In the genomic region with DNA sequence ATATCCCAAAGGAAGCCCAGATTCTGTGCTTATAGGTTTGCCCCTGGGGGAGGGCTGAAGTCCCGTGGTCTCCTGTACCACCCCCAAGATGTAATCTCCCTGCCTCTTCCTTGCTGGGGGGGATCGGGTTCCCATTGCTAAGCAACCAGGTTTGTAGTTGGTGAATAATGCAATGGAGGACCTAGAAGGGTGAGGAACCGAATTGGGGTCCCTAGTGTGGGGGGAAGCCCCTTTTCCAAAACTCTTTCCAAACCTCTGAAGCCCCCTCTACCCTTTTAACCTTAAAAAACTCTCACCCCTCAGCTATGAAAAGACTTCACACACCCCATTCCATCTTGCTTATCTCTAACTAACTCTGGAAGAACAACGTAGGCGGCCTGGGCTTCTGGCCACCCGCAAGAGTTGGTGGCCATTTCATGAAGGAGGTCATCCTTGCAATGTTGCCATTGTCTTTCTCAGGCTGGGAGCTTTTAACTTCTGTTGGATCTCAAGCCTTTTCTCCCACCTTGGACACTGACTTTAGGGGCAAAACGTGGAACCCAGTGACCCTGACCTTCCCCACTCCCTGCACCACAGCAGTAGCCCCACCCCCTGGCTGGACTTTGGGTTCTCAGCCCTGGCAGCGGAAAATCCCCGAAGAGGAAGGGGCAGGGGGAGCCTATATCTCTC, we compare ENCODE assay signal across 1 cellular context.
TF ChIP-seq lines count a peak whose summit lies in the region.

No MANE protein-coding gene starts in this region.

TF ChIP-seq in GM23338, 12 proteins besides CTCF, POLR2A, EP300 and RAD21 (continued from another document):
- TF ChIP-seq ZNF114 (CRISPR knock-in tag; IDR thresholded peaks at IDR 0.05) (no peak), EZH2phosphoT487 (IDR thresholded peaks at IDR 0.05; ENCODE audit: unreplicated experiment) (no peak), CREB1 (CRISPR knock-in tag; IDR thresholded peaks at IDR 0.05; ENCODE audit: low read depth) (no peak), POLR2AphosphoS5 (IDR thresholded peaks at IDR 0.05; ENCODE audit: low read depth) (no peak), JUNB (IDR thresholded peaks at IDR 0.05; ENCODE audit: unreplicated experiment) (no peak), ZNF331 (CRISPR knock-in tag; IDR thresholded peaks at IDR 0.05; ENCODE audit: low read depth) (no peak), NANOG (IDR thresholded peaks at IDR 0.05; ENCODE audit: borderline replicate concordance) (no peak)
- TF ChIP-seq, protein P1, sequence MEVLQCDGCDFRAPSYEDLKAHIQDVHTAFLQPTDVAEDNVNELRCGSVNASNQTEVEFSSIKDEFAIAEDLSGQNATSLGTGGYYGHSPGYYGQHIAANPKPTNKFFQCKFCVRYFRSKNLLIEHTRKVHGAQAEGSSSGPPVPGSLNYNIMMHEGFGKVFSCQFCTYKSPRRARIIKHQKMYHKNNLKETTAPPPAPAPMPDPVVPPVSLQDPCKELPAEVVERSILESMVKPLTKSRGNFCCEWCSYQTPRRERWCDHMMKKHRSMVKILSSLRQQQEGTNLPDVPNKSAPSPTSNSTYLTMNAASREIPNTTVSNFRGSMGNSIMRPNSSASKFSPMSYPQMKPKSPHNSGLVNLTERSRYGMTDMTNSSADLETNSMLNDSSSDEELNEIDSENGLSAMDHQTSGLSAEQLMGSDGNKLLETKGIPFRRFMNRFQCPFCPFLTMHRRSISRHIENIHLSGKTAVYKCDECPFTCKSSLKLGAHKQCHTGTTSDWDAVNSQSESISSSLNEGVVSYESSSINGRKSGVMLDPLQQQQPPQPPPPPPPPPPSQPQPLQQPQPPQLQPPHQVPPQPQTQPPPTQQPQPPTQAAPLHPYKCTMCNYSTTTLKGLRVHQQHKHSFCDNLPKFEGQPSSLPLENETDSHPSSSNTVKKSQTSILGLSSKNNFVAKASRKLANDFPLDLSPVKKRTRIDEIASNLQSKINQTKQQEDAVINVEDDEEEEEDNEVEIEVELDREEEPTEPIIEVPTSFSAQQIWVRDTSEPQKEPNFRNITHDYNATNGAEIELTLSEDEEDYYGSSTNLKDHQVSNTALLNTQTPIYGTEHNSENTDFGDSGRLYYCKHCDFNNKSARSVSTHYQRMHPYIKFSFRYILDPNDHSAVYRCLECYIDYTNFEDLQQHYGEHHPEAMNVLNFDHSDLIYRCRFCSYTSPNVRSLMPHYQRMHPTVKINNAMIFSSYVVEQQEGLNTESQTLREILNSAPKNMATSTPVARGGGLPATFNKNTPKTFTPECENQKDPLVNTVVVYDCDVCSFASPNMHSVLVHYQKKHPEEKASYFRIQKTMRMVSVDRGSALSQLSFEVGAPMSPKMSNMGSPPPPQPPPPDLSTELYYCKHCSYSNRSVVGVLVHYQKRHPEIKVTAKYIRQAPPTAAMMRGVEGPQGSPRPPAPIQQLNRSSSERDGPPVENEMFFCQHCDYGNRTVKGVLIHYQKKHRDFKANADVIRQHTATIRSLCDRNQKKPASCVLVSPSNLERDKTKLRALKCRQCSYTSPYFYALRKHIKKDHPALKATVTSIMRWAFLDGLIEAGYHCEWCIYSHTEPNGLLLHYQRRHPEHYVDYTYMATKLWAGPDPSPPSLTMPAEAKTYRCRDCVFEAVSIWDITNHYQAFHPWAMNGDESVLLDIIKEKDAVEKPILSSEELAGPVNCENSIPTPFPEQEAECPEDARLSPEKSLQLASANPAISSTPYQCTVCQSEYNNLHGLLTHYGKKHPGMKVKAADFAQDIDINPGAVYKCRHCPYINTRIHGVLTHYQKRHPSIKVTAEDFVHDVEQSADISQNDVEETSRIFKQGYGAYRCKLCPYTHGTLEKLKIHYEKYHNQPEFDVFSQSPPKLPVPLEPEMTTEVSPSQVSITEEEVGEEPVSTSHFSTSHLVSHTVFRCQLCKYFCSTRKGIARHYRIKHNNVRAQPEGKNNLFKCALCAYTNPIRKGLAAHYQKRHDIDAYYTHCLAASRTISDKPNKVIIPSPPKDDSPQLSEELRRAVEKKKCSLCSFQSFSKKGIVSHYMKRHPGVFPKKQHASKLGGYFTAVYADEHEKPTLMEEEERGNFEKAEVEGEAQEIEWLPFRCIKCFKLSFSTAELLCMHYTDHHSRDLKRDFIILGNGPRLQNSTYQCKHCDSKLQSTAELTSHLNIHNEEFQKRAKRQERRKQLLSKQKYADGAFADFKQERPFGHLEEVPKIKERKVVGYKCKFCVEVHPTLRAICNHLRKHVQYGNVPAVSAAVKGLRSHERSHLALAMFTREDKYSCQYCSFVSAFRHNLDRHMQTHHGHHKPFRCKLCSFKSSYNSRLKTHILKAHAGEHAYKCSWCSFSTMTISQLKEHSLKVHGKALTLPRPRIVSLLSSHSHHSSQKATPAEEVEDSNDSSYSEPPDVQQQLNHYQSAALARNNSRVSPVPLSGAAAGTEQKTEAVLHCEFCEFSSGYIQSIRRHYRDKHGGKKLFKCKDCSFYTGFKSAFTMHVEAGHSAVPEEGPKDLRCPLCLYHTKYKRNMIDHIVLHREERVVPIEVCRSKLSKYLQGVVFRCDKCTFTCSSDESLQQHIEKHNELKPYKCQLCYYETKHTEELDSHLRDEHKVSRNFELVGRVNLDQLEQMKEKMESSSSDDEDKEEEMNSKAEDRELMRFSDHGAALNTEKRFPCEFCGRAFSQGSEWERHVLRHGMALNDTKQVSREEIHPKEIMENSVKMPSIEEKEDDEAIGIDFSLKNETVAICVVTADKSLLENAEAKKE (CRISPR knock-in tag; IDR thresholded peaks at IDR 0.05), result no peak
- TF ChIP-seq, protein P2, sequence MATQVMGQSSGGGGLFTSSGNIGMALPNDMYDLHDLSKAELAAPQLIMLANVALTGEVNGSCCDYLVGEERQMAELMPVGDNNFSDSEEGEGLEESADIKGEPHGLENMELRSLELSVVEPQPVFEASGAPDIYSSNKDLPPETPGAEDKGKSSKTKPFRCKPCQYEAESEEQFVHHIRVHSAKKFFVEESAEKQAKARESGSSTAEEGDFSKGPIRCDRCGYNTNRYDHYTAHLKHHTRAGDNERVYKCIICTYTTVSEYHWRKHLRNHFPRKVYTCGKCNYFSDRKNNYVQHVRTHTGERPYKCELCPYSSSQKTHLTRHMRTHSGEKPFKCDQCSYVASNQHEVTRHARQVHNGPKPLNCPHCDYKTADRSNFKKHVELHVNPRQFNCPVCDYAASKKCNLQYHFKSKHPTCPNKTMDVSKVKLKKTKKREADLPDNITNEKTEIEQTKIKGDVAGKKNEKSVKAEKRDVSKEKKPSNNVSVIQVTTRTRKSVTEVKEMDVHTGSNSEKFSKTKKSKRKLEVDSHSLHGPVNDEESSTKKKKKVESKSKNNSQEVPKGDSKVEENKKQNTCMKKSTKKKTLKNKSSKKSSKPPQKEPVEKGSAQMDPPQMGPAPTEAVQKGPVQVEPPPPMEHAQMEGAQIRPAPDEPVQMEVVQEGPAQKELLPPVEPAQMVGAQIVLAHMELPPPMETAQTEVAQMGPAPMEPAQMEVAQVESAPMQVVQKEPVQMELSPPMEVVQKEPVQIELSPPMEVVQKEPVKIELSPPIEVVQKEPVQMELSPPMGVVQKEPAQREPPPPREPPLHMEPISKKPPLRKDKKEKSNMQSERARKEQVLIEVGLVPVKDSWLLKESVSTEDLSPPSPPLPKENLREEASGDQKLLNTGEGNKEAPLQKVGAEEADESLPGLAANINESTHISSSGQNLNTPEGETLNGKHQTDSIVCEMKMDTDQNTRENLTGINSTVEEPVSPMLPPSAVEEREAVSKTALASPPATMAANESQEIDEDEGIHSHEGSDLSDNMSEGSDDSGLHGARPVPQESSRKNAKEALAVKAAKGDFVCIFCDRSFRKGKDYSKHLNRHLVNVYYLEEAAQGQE (IDR thresholded peaks at IDR 0.05; ENCODE audit: unreplicated experiment), result no peak
TF ChIP-seq in GM23338: peak in this region for 0.
